Comparison of ENCODE assay signal across 16 cellular contexts in the genomic region with DNA sequence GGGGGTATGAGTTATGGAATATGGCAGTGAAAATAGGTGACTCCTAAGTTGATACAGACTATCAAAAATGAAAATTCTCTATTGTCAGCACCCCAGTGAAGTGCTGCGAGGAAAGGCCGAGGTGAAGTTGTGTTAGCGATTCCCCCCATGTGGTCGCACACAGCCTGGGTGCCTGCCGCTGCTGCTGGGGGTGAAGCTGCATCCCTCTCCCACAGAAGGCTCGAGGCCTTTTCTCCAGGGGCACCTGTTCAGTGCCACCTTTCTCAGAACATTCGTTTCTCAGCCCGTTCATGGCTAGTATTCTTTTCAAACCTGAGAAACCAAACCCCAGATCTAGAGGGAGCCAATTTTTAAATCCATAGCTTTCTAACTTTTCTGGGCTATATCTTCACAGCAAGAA. TPM values are rescaled to one million over a fixed set of nuclear protein-coding genes. Genes with fewer than 3 reads are reported as not detected.
DNase-seq lines count a peak whose midpoint lies in the region; ATAC-seq and TF ChIP-seq lines count a peak whose summit lies in the region.
"Had no signal": no experiment of that assay in that cellular context is flagged by ENCODE, and none has a peak within 500 bp of the region (broad histone marks: within the 10 kb centered on the region; RNA-seq: fewer than 3 reads in every experiment).

No MANE protein-coding gene starts in this region.

- H3K4me1 Mint-ChIP-seq in stimulated activated effector memory CD8-positive, alpha-beta T cell treated with anti-CD3 and anti-CD28 coated beads, Interleukin-12 subunit alpha, Interleukin-12 subunit beta, amount 100 ng/mL, for 72 hours: peaks cover 4% of the 10 kb centered on the region

- H3K36me3 Mint-ChIP-seq in stimulated activated effector memory CD8-positive, alpha-beta T cell treated with anti-CD3 and anti-CD28 coated beads, Interleukin-12 subunit alpha, Interleukin-12 subunit beta, amount 100 ng/mL, for 72 hours: peaks cover 63% of the 10 kb centered on the region

- intact Hi-C loops in Right ventricle myocardium superior (cut with DNase I) (no loop called here), lower lobe of right lung (cut with DNase I) (no loop called here)

- H3K27ac ChIP-seq in cardiac muscle cell: peak overlapping the region; percentile 89
- H3K27ac ChIP-seq in lower lobe of right lung: peak overlapping the region; percentile 2
- H3K27ac ChIP-seq: GM23248 had no signal

- no peak overlapping the region for H3K4me3 Mint-ChIP-seq in stimulated activated effector memory CD8-positive, alpha-beta T cell treated with anti-CD3 and anti-CD28 coated beads, Interleukin-12 subunit alpha, Interleukin-12 subunit beta, amount 100 ng/mL, for 72 hours
- H3K4me3 Mint-ChIP-seq: B cell; CD8-positive, alpha-beta T cell had no signal

- H3K4me3 ChIP-seq in cardiac muscle cell: no peak overlapping the region
- H3K4me3 ChIP-seq in lower lobe of right lung: no peak overlapping the region
- H3K4me3 ChIP-seq: BLaER1 treated with 17β-estradiol and CSF1 and Interleukin-3, amounts not matched to agents 10 nM and 100 nM; GM12878; GM23248; HAP-1 had no signal

- peaks cover 13% of the 10 kb centered on the region for H3K36me3 ChIP-seq in cardiac muscle cell
- peaks cover 6% of the 10 kb centered on the region for H3K36me3 ChIP-seq in lower lobe of right lung

- TF ChIP-seq CTCF in cardiac muscle cell (IDR thresholded peaks at IDR 0.05; ENCODE audit: low read depth, low read length) (no peak), lower lobe of right lung (IDR thresholded peaks at IDR 0.05) (no peak)

- H3K27ac Mint-ChIP-seq in stimulated activated effector memory CD8-positive, alpha-beta T cell treated with anti-CD3 and anti-CD28 coated beads, Interleukin-12 subunit alpha, Interleukin-12 subunit beta, amount 100 ng/mL, for 72 hours: peak overlapping the region; percentile 24
- H3K27ac Mint-ChIP-seq: B cell; CD8-positive, alpha-beta T cell had no signal

- H3K4me1 ChIP-seq in cardiac muscle cell (ENCODE audit: low read depth) (peaks cover 48% of the 10 kb centered on the region), lower lobe of right lung (peaks cover 62% of the 10 kb centered on the region)
- H3K4me1 ChIP-seq: HAP-1 had no signal

- no peaks in the 10 kb centered on the region for H3K9me3 Mint-ChIP-seq in stimulated activated effector memory CD8-positive, alpha-beta T cell treated with anti-CD3 and anti-CD28 coated beads, Interleukin-12 subunit alpha, Interleukin-12 subunit beta, amount 100 ng/mL, for 72 hours
- H3K9me3 Mint-ChIP-seq: CD8-positive, alpha-beta T cell had no signal

- no peak for ATAC-seq in Right ventricle myocardium superior (ENCODE audit: poor library complexity)
- ATAC-seq in lower lobe of right lung: no peak
- no peak for ATAC-seq in stimulated activated effector memory CD8-positive, alpha-beta T cell treated with anti-CD3 and anti-CD28 coated beads, Interleukin-12 subunit alpha, Interleukin-12 subunit beta, amount 100 ng/mL, for 72 hours
- ATAC-seq in GM21423 (IDR thresholded peaks at IDR 0.05; ENCODE audit: unreplicated experiment): no peak
- ATAC-seq: CD8-positive, alpha-beta T cell; GM12878 had no signal

- H3K27me3 ChIP-seq in cardiac muscle cell (no peaks in the 10 kb centered on the region), lower lobe of right lung (ENCODE audit: low read depth) (no peaks in the 10 kb centered on the region)
- H3K27me3 ChIP-seq: BLaER1 treated with 17β-estradiol and CSF1 and Interleukin-3, amounts not matched to agents 10 nM and 100 nM had no signal

- DNase-seq in cardiac muscle cell (ENCODE audit: low read depth in 1 of 2, low spot score in 1 of 2): no peak
- DNase-seq in Right ventricle myocardium superior: no peak
- DNase-seq in lower lobe of right lung: no peak
- no peak for DNase-seq in stimulated activated effector memory CD8-positive, alpha-beta T cell treated with anti-CD3 and anti-CD28 coated beads, Interleukin-12 subunit alpha, Interleukin-12 subunit beta, amount 100 ng/mL, for 72 hours (ENCODE audit: low spot score in 2 of 2)
- DNase-seq in DMS153 treated with DMSO at 0.1 percent for 48 hours (lab: John Stamatoyannopoulos, UW; ENCODE audit: unreplicated experiment): no peak
- DNase-seq: Calu3; CD8-positive, alpha-beta T cell; DMS53; DND-41; EL; GM23248 had no signal

- H3K9me3 ChIP-seq in cardiac muscle cell (ENCODE audit: low read depth) (no peaks in the 10 kb centered on the region), lower lobe of right lung (no peaks in the 10 kb centered on the region)
- H3K9me3 ChIP-seq: BLaER1 treated with 17β-estradiol and CSF1 and Interleukin-3, amounts not matched to agents 10 nM and 100 nM; HAP-1 had no signal

RNA-seq across cellular contexts. Expression of a gene that starts 23.8 kb away (rescaled TPM):
- total RNA-seq in cardiac muscle cell (109 and 127 TPM in 2 replicates), Right ventricle myocardium superior (4.1 TPM), lower lobe of right lung (86.7 TPM)
- polyA plus RNA-seq in cardiac muscle cell: 77.3 and 94.6 TPM in 2 replicates

Comparison
In these comparisons a context has a peak if more than half of its experiments do, and no peak if none do; other contexts are left out.
1. RNA of a gene that starts 23.8 kb away (total RNA-seq): 109 to 127 TPM in cardiac muscle cell and 86.7 TPM in lower lobe of right lung (single experiment); 4.1 TPM in Right ventricle myocardium superior (single experiment); every median in the first group is over 10 times any median in the second.